ENCODE assay signal across 31 cellular contexts in the genomic region with DNA sequence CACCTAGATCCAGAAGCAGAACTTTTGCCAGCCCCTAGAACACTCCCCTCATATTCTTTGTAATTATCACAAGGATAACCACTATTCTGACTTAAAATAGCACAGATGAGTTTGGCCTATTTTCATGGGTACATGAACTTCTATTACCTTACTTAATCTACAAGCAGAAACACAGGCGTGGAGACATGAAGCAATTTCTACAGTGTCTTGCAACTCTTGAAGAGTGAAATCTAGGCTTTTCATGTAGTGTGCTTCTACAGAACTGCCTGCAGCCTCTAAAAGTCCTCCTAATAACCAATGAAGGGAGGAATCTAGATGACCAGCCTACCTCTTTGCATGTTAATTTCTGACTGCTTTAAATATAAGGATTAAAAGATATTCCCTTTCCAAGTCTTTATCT.
DNase-seq lines count a peak whose midpoint lies in the region; ATAC-seq, FAIRE-seq and TF ChIP-seq lines count a peak whose summit lies in the region.
"Had no signal": no experiment of that assay in that cellular context is flagged by ENCODE, and none has a peak within 500 bp of the region (broad histone marks: within the 10 kb centered on the region; RNA-seq: fewer than 3 reads in every experiment).

No MANE protein-coding gene starts in this region.

- TF ChIP-seq RAD21 in HepG2 (CRISPR knock-in tag; IDR thresholded peaks at IDR 0.05), result no peak

- H3K9ac ChIP-seq in HepG2 (ENCODE audit: insufficient read depth, low read depth, low read length), result no peak overlapping the region
- H3K9ac ChIP-seq: BLaER1; BLaER1 treated with 17β-estradiol and CSF1 and Interleukin-3, amounts not matched to agents 10 nM and 100 nM had no signal

- CTCF ChIA-PET in HepG2 (lab: Yijun Ruan, JAX; ENCODE audit: low intra/inter-chr PET ratio, low total read pairs), result no interaction called here

- H3K36me3 ChIP-seq in right lobe of liver (no peaks in the 10 kb centered on the region), HepG2 (replicated peaks in 1 of 2; ENCODE audit: control insufficient read depth in 1 of 2, insufficient read depth in 2 of 2, low read length in 2 of 2) (no peaks in the 10 kb centered on the region)
- H3K36me3 ChIP-seq: BE2C; BLaER1; BLaER1 treated with 17β-estradiol and CSF1 and Interleukin-3, amounts not matched to agents 10 nM and 100 nM had no signal

- H2AFZ ChIP-seq in HepG2 (ENCODE audit: low read length), result no peak overlapping the region

- TF ChIP-seq CTCF in right lobe of liver (IDR thresholded peaks at IDR 0.05) (no peak), HepG2 (CRISPR knock-in tag; IDR thresholded peaks at IDR 0.05) (no peak)

- no TSS peak for BruUV-seq in HepG2 (replicated peaks; lab: Mats Ljungman, UMichigan)

- H3K9me3 ChIP-seq in right lobe of liver, result no peaks in the 10 kb centered on the region
- no peaks in the 10 kb centered on the region for H3K9me3 ChIP-seq in HepG2 (ENCODE audit: low read length)
- H3K9me3 ChIP-seq: A549; BE2C; BLaER1; BLaER1 treated with 17β-estradiol and CSF1 and Interleukin-3, amounts not matched to agents 10 nM and 100 nM; Caco-2 had no signal

- H3K4me3 ChIP-seq in right lobe of liver (no peak overlapping the region), HepG2 (replicated peaks in 1 of 3; ENCODE audit: insufficient read depth in 1 of 3, low read depth in 2 of 3, low read length in 3 of 3) (no peak overlapping the region)
- H3K4me3 ChIP-seq: A549; BLaER1; BLaER1 treated with 17β-estradiol and CSF1 and Interleukin-3, amounts not matched to agents 10 nM and 100 nM had no signal

- peaks cover 0 to 10% (median 0%) of the 10 kb centered on the region in 4 donors for H3K4me1 ChIP-seq in right lobe of liver
- no peaks in the 10 kb centered on the region for H3K4me1 ChIP-seq in HepG2 (ENCODE audit: insufficient read depth, low read length)
- H3K4me1 ChIP-seq: A549, BE2C, Caco-2 had no signal

- no peaks in the 10 kb centered on the region for H3K79me2 ChIP-seq in HepG2 (ENCODE audit: insufficient read depth, low read length)

- H3K27ac ChIP-seq in right lobe of liver (no peak overlapping the region), HepG2 (ENCODE audit: extremely low read length, insufficient read depth, low read length) (no peak overlapping the region)
- H3K27ac ChIP-seq: 22Rv1; A549; BLaER1; BLaER1 treated with 17β-estradiol and CSF1 and Interleukin-3, amounts not matched to agents 10 nM and 100 nM; C4-2B had no signal

- no peaks in the 10 kb centered on the region for H4K20me1 ChIP-seq in HepG2 (ENCODE audit: insufficient read depth, low read length)
- H4K20me1 ChIP-seq: BLaER1; BLaER1 treated with 17β-estradiol and CSF1 and Interleukin-3, amounts not matched to agents 10 nM and 100 nM had no signal

- POLR2A ChIA-PET in HepG2 (lab: Yijun Ruan, JAX), result no interaction called here

- H3K27me3 ChIP-seq in right lobe of liver (no peaks in the 10 kb centered on the region), HepG2 (ENCODE audit: control insufficient read depth in 1 of 2, insufficient read depth in 2 of 2, low read length in 2 of 2) (no peaks in the 10 kb centered on the region)
- H3K27me3 ChIP-seq: BE2C; BLaER1; BLaER1 treated with 17β-estradiol and CSF1 and Interleukin-3, amounts not matched to agents 10 nM and 100 nM had no signal

- in situ Hi-C loops in HepG2 (cut with HindIII; ENCODE audit: extremely low pct_ligation_motif_present, low pct_unique_long_range_greater_than_20kb), result no loop called here

- DNase-seq in right lobe of liver (no peak), HepG2 (ENCODE audit: low spot score) (no peak), left lobe of liver (ENCODE audit: low spot score) (no peak), H4 (ENCODE audit: low spot score) (no peak)
- DNase-seq: 8988T; ACHN; AML-193; BE2C; C1 segment of cervical spinal cord; Caco-2; Calu3; CD4-positive, alpha-beta memory T cell; CD4-positive, alpha-beta T cell; CD4-positive, CD25-positive, alpha-beta regulatory T cell; CD8-positive, alpha-beta memory T cell; CD8-positive, alpha-beta T cell; COR-L47; DMS 273 treated with DMSO at 0.1 percent for 48 hours; DMS153; DMS53; DMS79; DMS79 treated with DMSO at 0.1 percent for 48 hours; DND-41; EL had no signal

- H3K4me2 ChIP-seq in HepG2 (ENCODE audit: low read depth, low read length), result no peak overlapping the region
- H3K4me2 ChIP-seq: A549; BLaER1; BLaER1 treated with 17β-estradiol and CSF1 and Interleukin-3, amounts not matched to agents 10 nM and 100 nM had no signal

- no peak for FAIRE-seq in HepG2 (lab: Jason Lieb, UNC)
- FAIRE-seq: A204.1, A549, D721Med had no signal

- intact Hi-C loops in right lobe of liver (cut with DNase I), result no loop called here
- intact Hi-C loops in HepG2 (cut with micrococcal nuclease; ENCODE audit: unreplicated experiment), result no loop called here

- ATAC-seq in right lobe of liver (peak; percentile 35 to 66 (median 52)), HepG2 (no peak), left lobe of liver (peak; percentile 66)
- ATAC-seq: A549; CD8-positive, alpha-beta T cell had no signal

- TF ChIP-seq EP300 in HepG2 (IDR thresholded peaks at IDR 0.05; ENCODE audit: low read depth in 2 of 2, low read length in 2 of 2) (no peak), HepG2 (CRISPR knock-in tag; IDR thresholded peaks at IDR 0.05; ENCODE audit: borderline replicate concordance) (no peak)

- no peak for TF ChIP-seq POLR2A in right lobe of liver (IDR thresholded peaks at IDR 0.05)
- no peak for TF ChIP-seq POLR2A in HepG2 (IDR thresholded peaks at IDR 0.05; ENCODE audit: insufficient read depth in 1 of 2, low read depth in 2 of 2, low read length in 2 of 2)

- WGBS in right lobe of liver (ENCODE audit: insufficient coverage, low coverage, low lambda C conversion rate, missing lambda C conversion rate), result 23% methylated on average over 1 of the region's 1 CpG
- 96% methylated on average over 1 of the region's 1 CpG for WGBS in HepG2 (ENCODE audit: low lambda C conversion rate)

TF ChIP-seq in HepG2, 621 proteins besides CTCF, POLR2A, EP300 and RAD21:
- TF ChIP-seq SP1 (IDR thresholded peaks at IDR 0.05) (no peak), SP1 (CRISPR knock-in tag; IDR thresholded peaks at IDR 0.05) (no peak), NR2C2 (CRISPR knock-in tag; IDR thresholded peaks at IDR 0.05; ENCODE audit: borderline replicate concordance) (no peak), ZNF446 (CRISPR knock-in tag; IDR thresholded peaks at IDR 0.05) (no peak), MIER2 (CRISPR knock-in tag; IDR thresholded peaks at IDR 0.05) (no peak)
